Comparison of ENCODE assay signal across 8 cellular contexts in genomic region chr6:37083243-37084138, GRCh38.
DNase-seq lines count a peak whose midpoint lies in the region; ATAC-seq, FAIRE-seq and TF ChIP-seq lines count a peak whose summit lies in the region.

No MANE protein-coding gene starts in this region.

- TF ChIP-seq CTCF in mucosa of descending colon (IDR thresholded peaks at IDR 0.05), result no peak

- no peaks in the 10 kb centered on the region for H3K4me1 ChIP-seq in mucosa of descending colon (ENCODE audit: low read depth)

- H3K4me3 ChIP-seq in mucosa of descending colon, result no peak overlapping the region

- intact Hi-C loops in mucosa of descending colon (cut with DNase I, micrococcal nuclease), result no loop called here

- ATAC-seq in mucosa of descending colon (peak; percentile 76), HG03097 (IDR thresholded peaks at IDR 0.05; ENCODE audit: low FRiP score, unreplicated experiment) (no peak), GM21786 (IDR thresholded peaks at IDR 0.05; ENCODE audit: unreplicated experiment) (no peak), HG02981 (IDR thresholded peaks at IDR 0.05; ENCODE audit: unreplicated experiment) (no peak)

- H3K36me3 ChIP-seq in mucosa of descending colon (ENCODE audit: low read depth), result no peaks in the 10 kb centered on the region

- FAIRE-seq in endometrium (lab: Jason Lieb, UNC), result peak; percentile 48

- no peaks in the 10 kb centered on the region for H3K9me3 ChIP-seq in mucosa of descending colon

- peak; percentile 99 to 100 for DNase-seq in AML-193 (lab: John Stamatoyannopoulos, UW)
- peak; percentile 77 for DNase-seq in NCI-H1694 treated with DMSO at 0.1 percent for 48 hours (lab: John Stamatoyannopoulos, UW)
- DNase-seq in mucosa of descending colon, result peak; percentile 54 to 77 (median 64)
- no peak for DNase-seq in NK-92 (lab: John Stamatoyannopoulos, UW; ENCODE audit: unreplicated experiment)
